Comparison of ENCODE assay signal across 3 cellular contexts in genomic region chr3:186456636-186457265, GRCh38.
TF ChIP-seq lines count a peak whose summit lies in the region.

No MANE protein-coding gene starts in this region.

TF ChIP-seq in GM23338, 12 proteins besides CTCF, POLR2A, EP300 and RAD21 (continues in another document):
- TF ChIP-seq ZNF331 (CRISPR knock-in tag; IDR thresholded peaks at IDR 0.05; ENCODE audit: low read depth) (no peak), EZH2 (IDR thresholded peaks at IDR 0.05; ENCODE audit: low read depth, unreplicated experiment) (no peak), NANOG (IDR thresholded peaks at IDR 0.05; ENCODE audit: borderline replicate concordance) (no peak), ETS1 (IDR thresholded peaks at IDR 0.05) (no peak), EZH2phosphoT487 (IDR thresholded peaks at IDR 0.05; ENCODE audit: unreplicated experiment) (no peak), CREB1 (CRISPR knock-in tag; IDR thresholded peaks at IDR 0.05; ENCODE audit: low read depth) (no peak), STAT1 (IDR thresholded peaks at IDR 0.05; ENCODE audit: unreplicated experiment) (no peak), REST (IDR thresholded peaks at IDR 0.05; ENCODE audit: unreplicated experiment) (no peak), JUNB (IDR thresholded peaks at IDR 0.05; ENCODE audit: unreplicated experiment) (no peak), ZNF114 (CRISPR knock-in tag; IDR thresholded peaks at IDR 0.05) (no peak)

TF ChIP-seq in K562, 482 proteins besides CTCF, POLR2A, EP300 and RAD21 (continues in another document):
- TF ChIP-seq TEAD1 (CRISPR knock-in tag; IDR thresholded peaks at IDR 0.05) = no peak
- peak; percentile 71 for TF ChIP-seq MAX (CRISPR knock-in tag; IDR thresholded peaks at IDR 0.05)
- peak in 1 of 2 experiments; percentile 58 for TF ChIP-seq E2F6 (IDR thresholded peaks at IDR 0.05; ENCODE audit: borderline replicate concordance in 1 of 2, extremely low read depth in 1 of 2, insufficient read depth in 1 of 2, insufficient read length in 1 of 2, low read depth in 1 of 2, low read length in 1 of 2, poor library complexity in 1 of 2, severe bottlenecking in 1 of 2)
- TF ChIP-seq USF2 (CRISPR knock-in tag; IDR thresholded peaks at IDR 0.05) = peak; percentile 74
- no peak for TF ChIP-seq CREBBP (IDR thresholded peaks at IDR 0.05; ENCODE audit: low read depth, low read length)
- TF ChIP-seq ZNF431 (CRISPR knock-in tag; IDR thresholded peaks at IDR 0.05) = peak; percentile 26; the same call in 1 of the 2 replicates
- TF ChIP-seq SNAPC5 (CRISPR knock-in tag; IDR thresholded peaks at IDR 0.05) = no peak
- peak; percentile 84 for TF ChIP-seq USF1 (CRISPR knock-in tag; IDR thresholded peaks at IDR 0.05)

TF ChIP-seq in SK-N-SH, 30 proteins besides CTCF, POLR2A, EP300 and RAD21:
- no peak for TF ChIP-seq NRF1 (IDR thresholded peaks at IDR 0.05; ENCODE audit: low read depth, low read length)
- no peak for TF ChIP-seq FOXM1 (IDR thresholded peaks at IDR 0.05; ENCODE audit: low read depth)
- TF ChIP-seq MEF2A (IDR thresholded peaks at IDR 0.05; ENCODE audit: borderline replicate concordance, low read depth) = no peak
TF ChIP-seq in SK-N-SH: peak in this region for 0.
